In the genomic region with DNA sequence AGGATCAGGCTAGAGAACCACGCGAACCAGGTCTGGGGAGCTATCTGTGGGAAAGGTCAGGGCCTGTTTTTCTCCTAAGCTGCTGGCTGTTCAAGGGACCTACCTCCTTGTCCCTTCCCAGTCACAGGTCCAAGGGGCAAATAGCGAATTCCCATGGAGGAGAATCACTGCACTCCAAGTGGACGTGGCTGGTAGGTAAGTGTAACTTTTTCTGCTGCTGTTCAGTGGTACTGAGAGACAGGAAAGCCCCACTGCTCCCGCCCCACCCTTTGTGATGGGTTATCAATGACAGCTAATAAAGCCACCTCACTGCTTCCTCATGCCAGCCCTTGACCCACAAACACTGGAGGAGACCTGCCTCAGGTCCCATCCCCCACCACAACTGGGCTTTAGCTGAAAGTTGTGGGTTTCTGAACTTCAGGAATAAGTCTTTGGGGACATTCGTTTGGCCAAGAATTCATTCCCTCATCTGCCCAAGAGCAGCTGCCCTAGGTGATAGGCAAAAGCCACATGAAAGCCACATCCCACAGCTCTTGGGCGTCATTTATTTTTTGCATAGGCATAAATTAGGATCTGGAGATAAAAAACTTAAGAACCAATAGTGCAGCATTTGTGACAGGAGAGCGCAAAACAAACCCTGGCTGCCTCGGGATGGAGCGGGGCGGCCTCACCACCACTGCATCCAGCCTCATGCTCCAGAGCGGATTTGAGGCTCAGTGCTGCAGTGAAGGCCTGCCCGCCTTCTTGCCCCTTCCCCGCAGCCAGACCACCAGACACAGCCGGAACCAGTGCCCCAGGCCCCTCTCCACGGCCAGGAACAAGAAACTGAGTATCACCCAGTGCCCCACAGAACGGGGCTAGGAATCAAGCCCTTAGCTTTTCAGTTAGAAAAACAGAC, we compare ENCODE assay signal across 10 cellular contexts. TPM values are rescaled to one million over a fixed set of nuclear protein-coding genes. Genes with fewer than 3 reads are reported as not detected.
DNase-seq lines count a peak whose midpoint lies in the region; ATAC-seq, FAIRE-seq and TF ChIP-seq lines count a peak whose summit lies in the region.
"Had no signal": no experiment of that assay in that cellular context is flagged by ENCODE, and none has a peak within 500 bp of the region (broad histone marks: within the 10 kb centered on the region; RNA-seq: fewer than 3 reads in every experiment).

No MANE protein-coding gene starts in this region.

- H3K27me3 ChIP-seq in HCT116 (ENCODE audit: insufficient read depth, low read length): no peaks in the 10 kb centered on the region
- H3K27me3 ChIP-seq in spleen (replicated peaks in 1 of 7): no peaks in the 10 kb centered on the region

- H3K9me3 Mint-ChIP-seq in activated naive CD8-positive, alpha-beta T cell (ENCODE audit: low read depth): no peaks in the 10 kb centered on the region

- H3K4me1 ChIP-seq in HCT116 (ENCODE audit: control insufficient read depth in 1 of 2, insufficient read depth in 2 of 2, low read length in 2 of 2) (peaks cover 0 to 4% of the 10 kb centered on the region in 2 experiments; a peak in 1 of 4 replicates), kidney (ENCODE audit: control insufficient read depth in 1 of 2, insufficient read depth in 1 of 2, low read depth in 1 of 2, low read length in 2 of 2) (peaks cover 12% of the 10 kb centered on the region in 2 donors), spleen (peaks cover 5 to 82% (median 30%) of the 10 kb centered on the region in 6 donors)

- no peak overlapping the region for H3K4me2 ChIP-seq in HCT116 (ENCODE audit: low read length)

- 88 to 94% (median 90%) methylated on average over 13 to 17 of the region's 17 CpGs for WGBS in spleen, 5 donors

- peaks cover 44% of the 10 kb centered on the region for H3K4me1 Mint-ChIP-seq in activated naive CD8-positive, alpha-beta T cell (ENCODE audit: low read depth)

- no peak for TF ChIP-seq CTCF in HCT116 (IDR thresholded peaks at IDR 0.05 in 2 of 3, conservative IDR thresholded peaks at IDR 0.05 in 1 of 3; ENCODE audit: borderline replicate concordance in 1 of 3, insufficient read depth in 1 of 3, low read depth in 2 of 3, low read length in 2 of 3)
- TF ChIP-seq CTCF in kidney (IDR thresholded peaks at IDR 0.05; ENCODE audit: borderline replicate concordance, extremely low read depth, insufficient read depth): no peak
- TF ChIP-seq CTCF in spleen (IDR thresholded peaks at IDR 0.05 in 8 of 11, conservative IDR thresholded peaks at IDR 0.05 in 3 of 11): no peak

- no peaks in the 10 kb centered on the region for H4K20me1 ChIP-seq in HCT116 (ENCODE audit: insufficient read depth)

- H3K4me3 Mint-ChIP-seq in activated naive CD8-positive, alpha-beta T cell: no peak overlapping the region

- H3K27ac Mint-ChIP-seq in activated naive CD8-positive, alpha-beta T cell: peak overlapping the region; percentile 94

- RAD21 ChIA-PET in HCT116 (lab: Charles Lee; ENCODE audit: low non-redundant PET in 1 of 2, low total read pairs in 2 of 2, uncharacterized antibody in 2 of 2, unreplicated experiment in 2 of 2): no interaction called here

- FAIRE-seq in kidney (lab: Jason Lieb, UNC): no peak

- no peaks in the 10 kb centered on the region for H3K27me3 Mint-ChIP-seq in activated naive CD8-positive, alpha-beta T cell

- no peak overlapping the region for H2AFZ ChIP-seq in HCT116 (ENCODE audit: low read depth, low read length, poor library complexity, severe bottlenecking)

- intact Hi-C loops in HCT116 (cut with micrococcal nuclease) (no loop called here), kidney (cut with DNase I) (no loop called here), spleen (cut with DNase I; ENCODE audit: low total_unique reads) (no loop called here)

- peaks cover 26 to 37% of the 10 kb centered on the region in 2 experiments; a peak in 3 of 4 replicates for H3K36me3 ChIP-seq in HCT116 (ENCODE audit: control insufficient read depth in 1 of 2, insufficient read depth in 2 of 2, low read length in 2 of 2)
- peaks cover 44 to 54% of the 10 kb centered on the region in 2 donors for H3K36me3 ChIP-seq in kidney (ENCODE audit: control insufficient read depth in 1 of 2, insufficient read depth in 2 of 2, low read length in 2 of 2)
- H3K36me3 ChIP-seq in spleen: peaks cover 7 to 100% (median 89%) of the 10 kb centered on the region in 6 donors

- TF ChIP-seq RAD21 in HCT116 (IDR thresholded peaks at IDR 0.05; ENCODE audit: low read depth): no peak

- no peak for ATAC-seq in HCT116

- no peak for TF ChIP-seq POLR2A in HCT116 (IDR thresholded peaks at IDR 0.05; ENCODE audit: borderline replicate concordance, extremely low read depth, insufficient read depth, insufficient read length)
- no peak for TF ChIP-seq POLR2A in spleen (IDR thresholded peaks at IDR 0.05)

- H3K9me2 ChIP-seq in HCT116 (ENCODE audit: insufficient read depth): no peaks in the 10 kb centered on the region

- H3K36me3 Mint-ChIP-seq in activated naive CD8-positive, alpha-beta T cell: peaks cover 5% of the 10 kb centered on the region

- H3K9ac ChIP-seq in HCT116 (ENCODE audit: low read length): no peak overlapping the region
- H3K9ac ChIP-seq in kidney (ENCODE audit: low read length in 2 of 2): peak overlapping the region in 1 of 2 donors; percentile 16

- no peak for DNase-seq in HCT116 (ENCODE audit: low read depth, low spot score)
- peak; percentile 60 for DNase-seq in kidney
- DNase-seq in spleen: peak; percentile 57
- no peak for DNase-seq in superior temporal gyrus (ENCODE audit: extremely low spot score)
- no peak for DNase-seq in RKO (ENCODE audit: low spot score)
- no peak for DNase-seq in dedifferentiated amniotic fluid mesenchymal stem cell (ENCODE audit: extremely low spot score)
- no peak for DNase-seq in NCI-H2029 treated with DMSO at 0.1 percent for 48 hours (lab: John Stamatoyannopoulos, UW)
- DNase-seq: activated effector memory CD4-positive, alpha-beta T cell treated with anti-CD3 and anti-CD28 coated beads, Interleukin-2, amount 50 U/mL, for 16 hours; NCI-H1417 treated with DMSO at 0.1 percent for 48 hours had no signal

- H3K79me2 ChIP-seq in HCT116 (ENCODE audit: insufficient read depth, low read length): no peaks in the 10 kb centered on the region

- no peak overlapping the region for H3K4me3 ChIP-seq in HCT116 (replicated peaks in 1 of 2; ENCODE audit: low read depth in 1 of 2, low read length in 2 of 2)
- no peak overlapping the region for H3K4me3 ChIP-seq in kidney (ENCODE audit: low read length in 2 of 2)
- no peak overlapping the region for H3K4me3 ChIP-seq in spleen

- BruUV-seq in HCT116 (replicated peaks; lab: Mats Ljungman, UMichigan): TSS peak; percentile 39

- CTCF ChIA-PET in HCT116 (lab: Charles Lee): interaction anchor here (0.8 to 3.1 kb wide), 4 partner anchors 10 to 31 kb away, joined by 3 to 19 read pairs (median 5); no protein-coding TSS in a partner anchor

- POLR2A ChIA-PET in HCT116 (lab: Charles Lee): interaction anchor here (1.2 kb wide), 1 partner anchor 13 kb away, joined by 3 read pairs; no protein-coding TSS in a partner anchor

- H3K9me3 ChIP-seq in HCT116 (ENCODE audit: control insufficient read depth in 1 of 2, insufficient read depth in 1 of 2, low read depth in 1 of 2, low read length in 2 of 2) (no peaks in the 10 kb centered on the region), kidney (ENCODE audit: control insufficient read depth in 1 of 2, low read length in 2 of 2) (no peaks in the 10 kb centered on the region), spleen (no peaks in the 10 kb centered on the region)

- H3K27ac ChIP-seq in HCT116 (ENCODE audit: low read depth, low read length): no peak overlapping the region
- peak overlapping the region; percentile 33 to 73 for H3K27ac ChIP-seq in kidney (ENCODE audit: low read depth in 2 of 2, low read length in 2 of 2)
- H3K27ac ChIP-seq in spleen: peak overlapping the region in 4 of 8 donors; percentile 13 to 58 (median 47)

TF ChIP-seq in HCT116, 20 proteins besides CTCF, POLR2A, EP300 and RAD21 (continues in another document):
- TF ChIP-seq YY1 (IDR thresholded peaks at IDR 0.05; ENCODE audit: extremely low read depth, insufficient replicate concordance, low read depth, low read length) (no peak), JUND (IDR thresholded peaks at IDR 0.05) (no peak), ZFX (IDR thresholded peaks at IDR 0.05) (no peak), EZH2phosphoT487 (IDR thresholded peaks at IDR 0.05; ENCODE audit: borderline replicate concordance) (no peak), FOSL1 (IDR thresholded peaks at IDR 0.05; ENCODE audit: low read depth) (no peak), POLR2AphosphoS5 (IDR thresholded peaks at IDR 0.05; ENCODE audit: low read depth, low read length) (no peak), EZH2 (IDR thresholded peaks at IDR 0.05) (no peak), EGR1 (IDR thresholded peaks at IDR 0.05; ENCODE audit: low read depth) (no peak)

RNA-seq across cellular contexts. Expression of gene SUN2, which starts 21.3 kb away (rescaled TPM):
- 71.6 TPM for total RNA-seq in HCT116 (2021; ENCODE audit: unreplicated experiment)
- polyA plus RNA-seq in HCT116 (2012): 68.6 and 68.8 TPM in 2 replicates
- total RNA-seq in kidney: 199 TPM
- polyA plus RNA-seq in kidney (ENCODE audit: insufficient read depth, low read depth, low replicate concordance): 41.7 TPM
- 100 to 1,000 TPM; 204 to 455 (median 220) TPM for total RNA-seq in spleen
- 10 to 100 TPM; 35.4 to 86.5 (median 38.9) TPM for polyA plus RNA-seq in spleen

RNA-seq across cellular contexts. Expression of gene GTPBP1, which starts 28.7 kb away (rescaled TPM):
- total RNA-seq in HCT116 (2021; ENCODE audit: unreplicated experiment): 48.2 TPM
- 33.3 and 47.4 TPM in 2 replicates for polyA plus RNA-seq in HCT116 (2012)
- total RNA-seq in kidney: 52.0 TPM
- polyA plus RNA-seq in kidney (ENCODE audit: insufficient read depth, low read depth, low replicate concordance): 11.7 TPM
- total RNA-seq in spleen: 100 to 1,000 TPM in 2 of 7 donors, 10 to 100 TPM in 5; 76.3 to 134 (median 98.8) TPM
- 10 to 100 TPM in 1 of 3 donors, 1 to 10 TPM in 2; 9.7 to 31.9 (median 9.9) TPM for polyA plus RNA-seq in spleen

RNA-seq across cellular contexts. Expression of gene JOSD1, which starts 33.7 kb away (rescaled TPM):
- total RNA-seq in HCT116 (2021; ENCODE audit: unreplicated experiment) (67.3 TPM), kidney (42.8 TPM), spleen (10 to 100 TPM; 28.5 to 54.2 (median 36.4) TPM)
- 70.4 and 84.2 TPM in 2 replicates for polyA plus RNA-seq in HCT116 (2012)
- polyA plus RNA-seq in kidney (ENCODE audit: insufficient read depth, low read depth, low replicate concordance) (12.8 TPM), spleen (10 to 100 TPM; 10.1 to 16.3 (median 13.8) TPM)

RNA-seq across cellular contexts. Expression of gene TOMM22, which starts 52.7 kb away (rescaled TPM):
- 136 TPM for total RNA-seq in HCT116 (2021; ENCODE audit: unreplicated experiment)
- polyA plus RNA-seq in HCT116 (2012): 34.5 and 49.4 TPM in 2 replicates
- 55.0 TPM for total RNA-seq in kidney
- polyA plus RNA-seq in kidney (ENCODE audit: insufficient read depth, low read depth, low replicate concordance): 103 TPM
- total RNA-seq in spleen: 10 to 100 TPM; 28.6 to 59.9 (median 50.6) TPM
- 10 to 100 TPM; 24.3 to 44.3 (median 41.3) TPM for polyA plus RNA-seq in spleen

RNA-seq across cellular contexts. Expression of gene DNAL4, which starts 59.5 kb away (rescaled TPM):
- total RNA-seq in HCT116 (2021; ENCODE audit: unreplicated experiment): 18.3 TPM
- polyA plus RNA-seq in HCT116 (2012): 20.9 and 25.1 TPM in 2 replicates
- total RNA-seq in kidney: 26.5 TPM
- polyA plus RNA-seq in kidney (ENCODE audit: insufficient read depth, low read depth, low replicate concordance): 39.7 TPM
- 10 to 100 TPM; 10.4 to 17.6 (median 13.9) TPM for total RNA-seq in spleen
- 10 to 100 TPM in 2 of 3 donors, 1 to 10 TPM in 1; 8.6 to 16.2 (median 10.6) TPM for polyA plus RNA-seq in spleen

Comparison
In these comparisons a context has a peak if more than half of its experiments do, and no peak if none do; other contexts are left out.
1. DNase-seq: peak in kidney (single experiment) and spleen (single experiment); none in HCT116 (single experiment), superior temporal gyrus (single experiment), RKO (single experiment), dedifferentiated amniotic fluid mesenchymal stem cell (single experiment) and NCI-H2029 treated with DMSO at 0.1 percent for 48 hours (single experiment).